Comparison of ENCODE assay signal across 7 cellular contexts in the genomic region with DNA sequence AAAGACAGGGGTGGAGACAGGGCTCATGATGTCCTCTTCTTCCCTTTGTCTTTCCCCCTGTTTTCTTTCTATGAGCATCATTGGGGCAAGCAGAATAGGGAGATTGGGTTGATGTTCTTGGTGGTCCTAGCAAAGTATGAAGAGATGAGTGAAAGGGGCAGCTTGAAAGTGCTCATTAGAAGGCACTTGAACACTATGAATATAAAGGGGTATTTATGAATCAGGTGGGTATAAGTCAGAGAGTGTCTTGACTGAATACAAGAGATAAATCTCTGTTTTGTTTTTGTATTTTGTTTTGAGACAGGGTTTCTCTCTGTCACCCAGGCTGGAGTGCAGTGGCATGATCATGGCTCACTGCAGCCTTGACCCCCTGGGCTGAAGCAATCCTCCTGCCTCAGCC. TPM values are rescaled to one million over a fixed set of nuclear protein-coding genes. Genes with fewer than 3 reads are reported as not detected.
"Had no signal": no experiment of that assay in that cellular context is flagged by ENCODE, and none has a peak within 500 bp of the region (broad histone marks: within the 10 kb centered on the region; RNA-seq: fewer than 3 reads in every experiment).

No MANE protein-coding gene starts in this region.

RNA-seq across cellular contexts. Expression of gene GOLGA6L7, which starts 34.4 kb away (rescaled TPM):
- total RNA-seq: LHCN-M2, NCI-H460, PC-9, Peyer's patch, Right ventricle myocardium inferior, RPMI7951 had no signal
- polyA plus RNA-seq: IgD-negative memory B cell had no signal
